In genomic region chr15:78034495-78035191, GRCh38 we compare ENCODE assay signal across 8 cellular contexts. TPM values are rescaled to one million over a fixed set of nuclear protein-coding genes. Genes with fewer than 3 reads are reported as not detected.
DNase-seq lines count a peak whose midpoint lies in the region; ATAC-seq and TF ChIP-seq lines count a peak whose summit lies in the region.

No MANE protein-coding gene starts in this region.

- peak; percentile 84 for DNase-seq in NK-92 treated with Interleukin-12 subunit alpha and Interleukin-12 subunit beta, amount 100 ng/mL, for 24 hours (lab: John Stamatoyannopoulos, UW)
- no peak for DNase-seq in NK-92 (lab: John Stamatoyannopoulos, UW; ENCODE audit: unreplicated experiment)
- peak; percentile 81 to 83 for DNase-seq in Kasumi-1 (lab: John Stamatoyannopoulos, UW)
- DNase-seq in activated CD8-positive, alpha-beta memory T cell treated with anti-CD3 and anti-CD28 coated beads, Interleukin-2, amount 50 U/mL, for 4 hours, result peak; percentile 78
- no peak for DNase-seq in foreskin keratinocyte
- peak; percentile 91 for DNase-seq in stimulated activated CD4-positive, alpha-beta T cell treated with anti-CD3 and anti-CD28 coated beads, Interleukin-15, amount 100 ng/mL, for 24 hours
- no peak for DNase-seq in OCI-M1 (lab: John Stamatoyannopoulos, UW)
- no peak for DNase-seq in HPDE6-E6E7 (ENCODE audit: extremely low spot score)

- H3K4me1 ChIP-seq in foreskin keratinocyte, result peaks cover 3% of the 10 kb centered on the region

- ATAC-seq in foreskin keratinocyte, result peak; percentile 38

- no peaks in the 10 kb centered on the region for H3K27me3 ChIP-seq in foreskin keratinocyte

- H3K27ac ChIP-seq in foreskin keratinocyte, result no peak overlapping the region

- TF ChIP-seq CTCF in foreskin keratinocyte (conservative IDR thresholded peaks at IDR 0.05), result no peak

RNA-seq across cellular contexts. Expression of gene TBC1D2B, which starts 42.9 kb away (rescaled TPM):
- 24.4 and 28.7 TPM in 2 replicates for total RNA-seq in foreskin keratinocyte
- polyA plus RNA-seq in foreskin keratinocyte, result 10.6 and 11.9 TPM in 2 replicates

RNA-seq across cellular contexts. Expression of gene SH2D7, which starts 57.7 kb away (rescaled TPM):
- not detected in 2 replicates for total RNA-seq in foreskin keratinocyte
- polyA plus RNA-seq in foreskin keratinocyte, result not detected in 2 replicates

Comparison
In these comparisons a context has a peak if more than half of its experiments do, and no peak if none do; other contexts are left out.
1. DNase-seq: peak in NK-92 treated with Interleukin-12 subunit alpha and Interleukin-12 subunit beta, amount 100 ng/mL, for 24 hours (single experiment), Kasumi-1 (2 of 2), activated CD8-positive, alpha-beta memory T cell treated with anti-CD3 and anti-CD28 coated beads, Interleukin-2, amount 50 U/mL, for 4 hours (single experiment) and stimulated activated CD4-positive, alpha-beta T cell treated with anti-CD3 and anti-CD28 coated beads, Interleukin-15, amount 100 ng/mL, for 24 hours (single experiment); none in NK-92 (single experiment), foreskin keratinocyte (0 of 2), OCI-M1 (single experiment) and HPDE6-E6E7 (single experiment).